Comparison of ENCODE assay signal across 9 cellular contexts in genomic region chr18:48896875-48897511, GRCh38. TPM values are rescaled to one million over a fixed set of nuclear protein-coding genes. Genes with fewer than 3 reads are reported as not detected.
A peak's percentile ranks its signal among the peaks of the same experiment; 100 is the strongest.
DNase-seq lines count a peak whose midpoint lies in the region; TF ChIP-seq lines count a peak whose summit lies in the region.
"Had no signal": no experiment of that assay in that cellular context is flagged by ENCODE, and none has a peak within 500 bp of the region (broad histone marks: within the 10 kb centered on the region; RNA-seq: fewer than 3 reads in every experiment).

No MANE protein-coding gene starts in this region.

- no peak overlapping the region for H3K9ac ChIP-seq in H9 (ENCODE audit: extremely low read depth, insufficient read length, low read length)

- no peaks in the 10 kb centered on the region for H3K27me3 Mint-ChIP-seq in H9 (ENCODE audit: low read depth)
- peaks cover 10% of the 10 kb centered on the region for H3K27me3 Mint-ChIP-seq in nephron progenitor cell (ENCODE audit: low read depth, poor library complexity)

- no peak overlapping the region for H2BK15ac ChIP-seq in H9 (ENCODE audit: low read depth, low read length)

- H2BK120ac ChIP-seq in H9 (ENCODE audit: low read depth, low read length, poor library complexity, severe bottlenecking): no peak overlapping the region

- no peak overlapping the region for H3K23ac ChIP-seq in H9 (ENCODE audit: insufficient read length, low read depth, low read length)

- 0 out of 7 replicates have a peak overlapping the region, but pooled peaks of 1 of the 3 experiments have one; percentile 28 for H3K27ac Mint-ChIP-seq in H9
- H3K27ac Mint-ChIP-seq in nephron progenitor cell: peak overlapping the region; percentile 81

- no peak overlapping the region for H2AFZ ChIP-seq in H9 (ENCODE audit: low read length)

- H4K8ac ChIP-seq in H9 (replicated peaks; ENCODE audit: insufficient read length, low read depth, low read length): no peak overlapping the region

- no peak overlapping the region for H4K91ac ChIP-seq in H9 (ENCODE audit: insufficient read length, low read depth, low read length)

- TF ChIP-seq CTCF in GM06990 (IDR thresholded peaks at IDR 0.05; ENCODE audit: insufficient read depth, low read length, poor library complexity, severe bottlenecking) (no peak), H9 (conservative IDR thresholded peaks at IDR 0.05) (peak; percentile 73), Peyer's patch (IDR thresholded peaks at IDR 0.05) (no peak), nephron progenitor cell (IDR thresholded peaks at IDR 0.05) (peak; percentile 21)

- no peak overlapping the region for H3T11ph ChIP-seq in H9 (ENCODE audit: low read length)

- no peak overlapping the region for H2BK5ac ChIP-seq in H9 (ENCODE audit: insufficient read length, low read length)

- H3K23me2 ChIP-seq in H9 (ENCODE audit: insufficient read length, low read depth, low read length, poor library complexity, severe bottlenecking): no peaks in the 10 kb centered on the region

- H4K20me1 ChIP-seq in H9 (ENCODE audit: control insufficient read depth, insufficient read depth, insufficient read length): no peaks in the 10 kb centered on the region

- no peak overlapping the region for H3K14ac ChIP-seq in H9 (ENCODE audit: insufficient read depth, low read length)

- H3K4me3 ChIP-seq in GM06990 (replicated peaks; ENCODE audit: low read depth, low read length) (no peak overlapping the region), Peyer's patch (no peak overlapping the region)
- H3K4me3 ChIP-seq: SK-N-MC had no signal

- H2BK20ac ChIP-seq in H9 (ENCODE audit: low read depth, low read length, poor library complexity, severe bottlenecking): no peak overlapping the region

- no peaks in the 10 kb centered on the region for H3K79me1 ChIP-seq in H9 (ENCODE audit: insufficient read depth, low read depth, low read length, poor library complexity, severe bottlenecking)

- H3K4me2 ChIP-seq in H9 (ENCODE audit: insufficient read depth, insufficient read length, low read length): no peak overlapping the region

- H3K4ac ChIP-seq in H9 (ENCODE audit: low read depth, low read length): no peak overlapping the region

- H3K4me3 Mint-ChIP-seq in H9: no peak overlapping the region; a peak in 1 of 5 replicates
- H3K4me3 Mint-ChIP-seq in nephron progenitor cell: no peak overlapping the region

- H3K4me1 Mint-ChIP-seq in H9 (peaks cover 8 to 15% of the 10 kb centered on the region in 2 experiments), nephron progenitor cell (peaks cover 39% of the 10 kb centered on the region)

- no peaks in the 10 kb centered on the region for H3K79me2 ChIP-seq in H9 (ENCODE audit: insufficient read depth, low read length)

- H3K4me1 ChIP-seq in H9 (ENCODE audit: insufficient read depth, low read length) (no peaks in the 10 kb centered on the region), Peyer's patch (peaks cover 0 to 16% (median 3%) of the 10 kb centered on the region in 4 donors)

- no peak overlapping the region for H4K5ac ChIP-seq in H9 (ENCODE audit: insufficient read length, low read depth, low read length)

- no peak overlapping the region for H3K56ac ChIP-seq in H9 (ENCODE audit: insufficient read length, low read depth, low read length)

- H3K9me3 ChIP-seq in H9 (ENCODE audit: control insufficient read depth, low read depth, low read length) (no peaks in the 10 kb centered on the region), Peyer's patch (no peaks in the 10 kb centered on the region)

- no peak overlapping the region for H2BK12ac ChIP-seq in H9 (ENCODE audit: insufficient read length, low read depth, low read length)

- H3K36me3 ChIP-seq in GM06990 (ENCODE audit: control insufficient read depth, insufficient read depth, low read length) (no peaks in the 10 kb centered on the region), Peyer's patch (no peaks in the 10 kb centered on the region)

- no peak overlapping the region for H3K27ac ChIP-seq in H9 (ENCODE audit: insufficient read length, low read depth, low read length)
- peak overlapping the region in 2 of 4 donors; percentile 8 to 28 for H3K27ac ChIP-seq in Peyer's patch
- H3K27ac ChIP-seq: SK-N-MC had no signal

- DNase-seq in GM06990 (ENCODE audit: extremely low read depth, insufficient read length) (peak; percentile 48), H9 (peak; percentile 86), Peyer's patch (peak; percentile 47 to 75 (median 64)), erythroblast (lab: John Stamatoyannopoulos, UW) (peak; percentile 28 to 34), nephron progenitor cell (no peak), DMS153 (lab: John Stamatoyannopoulos, UW) (no peak), NCI-H2029 (lab: John Stamatoyannopoulos, UW) (no peak), HK-2 (ENCODE audit: unreplicated experiment) (no peak)

- H2AK5ac ChIP-seq in H9 (ENCODE audit: insufficient read length, low read length): no peak overlapping the region

- H3K27me3 ChIP-seq in GM06990 (replicated peaks; ENCODE audit: control insufficient read depth, insufficient read depth, low read length) (no peaks in the 10 kb centered on the region), H9 (ENCODE audit: insufficient read depth, low read length) (no peaks in the 10 kb centered on the region), Peyer's patch (no peaks in the 10 kb centered on the region)

- no peak for TF ChIP-seq POLR2A in Peyer's patch (IDR thresholded peaks at IDR 0.05)
- no peak for TF ChIP-seq POLR2A in erythroblast (IDR thresholded peaks at IDR 0.05; ENCODE audit: low read length)

- peaks cover 0 to 3% of the 10 kb centered on the region in 2 experiments; a peak in 2 of 5 replicates for H3K9me3 Mint-ChIP-seq in H9
- peaks cover 7% of the 10 kb centered on the region for H3K9me3 Mint-ChIP-seq in nephron progenitor cell

- no peak overlapping the region for H3K18ac ChIP-seq in H9 (ENCODE audit: insufficient read length, low read depth, low read length)

- WGBS in H9 (ENCODE audit: extremely low coverage, insufficient read length, low lambda C conversion rate): no CpG with 5 or more reads among the region's 9 CpGs

- H3K36me3 Mint-ChIP-seq in H9 (ENCODE audit: insufficient read depth in 1 of 3, low read depth in 3 of 3) (no peaks in the 10 kb centered on the region), nephron progenitor cell (ENCODE audit: low read depth) (peaks cover 4% of the 10 kb centered on the region)

RNA-seq across cellular contexts. Expression of gene SMAD7, which starts 53.8 kb away (rescaled TPM):
- 27.7 and 29.4 TPM in 2 replicates for total RNA-seq in H9 (2021)
- 100 to 1,000 TPM in 1 of 4 donors, 10 to 100 TPM in 3; 42.9 to 100 (median 68.7) TPM for total RNA-seq in Peyer's patch

Comparison
In these comparisons a context has a peak if more than half of its experiments do, and no peak if none do; other contexts are left out.
1. DNase-seq: peak in GM06990 (single experiment), H9 (single experiment), Peyer's patch (3 of 3) and erythroblast (2 of 2); none in nephron progenitor cell (single experiment), DMS153 (single experiment), NCI-H2029 (single experiment) and HK-2 (single experiment).
2. CTCF ChIP-seq: peak in H9 (single experiment) and nephron progenitor cell (single experiment); none in GM06990 (single experiment) and Peyer's patch (0 of 6).